Comparison of ENCODE assay signal across 8 cellular contexts in the genomic region with DNA sequence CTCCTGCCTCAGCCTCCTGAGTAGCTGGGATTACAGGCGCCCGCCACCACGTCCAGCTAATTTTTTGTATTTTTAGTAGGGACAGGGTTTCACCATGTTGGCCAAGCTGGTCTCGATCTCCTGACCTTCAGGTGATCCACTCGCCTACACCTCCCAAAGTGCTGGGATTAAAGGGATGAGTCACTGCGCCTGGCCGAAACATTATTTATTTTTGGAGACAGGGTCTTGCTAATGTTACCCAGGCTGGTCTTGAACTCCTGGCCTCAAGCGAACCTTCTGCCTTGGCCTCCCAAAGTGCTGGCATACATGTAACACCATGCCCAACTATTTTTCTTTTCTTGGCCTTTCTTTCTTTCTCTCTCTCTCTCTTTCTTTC. TPM values are rescaled to one million over a fixed set of nuclear protein-coding genes. Genes with fewer than 3 reads are reported as not detected.
DNase-seq lines count a peak whose midpoint lies in the region; ATAC-seq, FAIRE-seq and TF ChIP-seq lines count a peak whose summit lies in the region.
"Not testable (repeated sequence)": the region's sequence is repeated elsewhere in the genome, so short reads cannot be mapped to it uniquely, and the experiment has no call there.

No MANE protein-coding gene starts in this region.

- POLR2A ChIA-PET in activated B cell treated with CpG ODN at 0.5 μM for 24 hours (lab: Charles Lee) = interaction anchor here (0.6 kb wide), 1 partner anchor 110 kb away, joined by 3 read pairs; no protein-coding TSS in a partner anchor
- POLR2A ChIA-PET in endothelial cell of umbilical vein (lab: Charles Lee) = not testable (repeated sequence)

- H3K9me1 ChIP-seq in endothelial cell of umbilical vein (replicated peaks; ENCODE audit: control insufficient read depth, extremely low read depth, insufficient read depth, low read length) = not testable (repeated sequence)

- H3K27ac ChIP-seq in Karpas-422 (ENCODE audit: low read length) = peak overlapping the region; percentile 0; the same call in 1 of the 2 replicates
- not testable (repeated sequence) for H3K27ac ChIP-seq in endothelial cell of umbilical vein (ENCODE audit: insufficient read depth, low read depth, low read length); neural progenitor cell
- peak overlapping the region; percentile 88 to 98 (median 91) for H3K27ac ChIP-seq in upper lobe of left lung

- TF ChIP-seq EP300 in upper lobe of left lung (IDR thresholded peaks at IDR 0.05) = not testable (repeated sequence)

- dilution Hi-C loops in endothelial cell of umbilical vein (cut with MboI; ENCODE audit: extremely low pct_ligation_motif_present, low sequenced_read_pairs) = not testable (repeated sequence)

- not testable (repeated sequence) for TF ChIP-seq POLR2A in endothelial cell of umbilical vein (IDR thresholded peaks at IDR 0.05; ENCODE audit: low read depth, low read length); upper lobe of left lung (IDR thresholded peaks at IDR 0.05)

- H3K4me2 ChIP-seq in Karpas-422 (ENCODE audit: low read depth, low read length, poor library complexity, severe bottlenecking) = peak overlapping the region; percentile 50
- peak overlapping the region; percentile 66 for H3K4me2 ChIP-seq in endothelial cell of umbilical vein (ENCODE audit: insufficient read depth, low read length)
- peak overlapping the region; percentile 92 for H3K4me2 ChIP-seq in neural progenitor cell

- 63 to 74% methylated on average over 8 of the region's 8 CpGs for WGBS in upper lobe of left lung, 2 donors

- H3K4me3 Mint-ChIP-seq in Calu3 (ENCODE audit: low read depth, unreplicated experiment) (peak overlapping the region; percentile 87), activated B cell treated with CpG ODN at 0.5 μM for 24 hours (peak overlapping the region; percentile 35)
- not testable (repeated sequence) for H3K4me3 Mint-ChIP-seq in neural progenitor cell

- TF ChIP-seq CTCF in Calu3 (IDR thresholded peaks at IDR 0.05; ENCODE audit: unreplicated experiment); activated B cell treated with CpG ODN at 0.5 μM for 24 hours (IDR thresholded peaks at IDR 0.05); endothelial cell of umbilical vein (IDR thresholded peaks at IDR 0.05; ENCODE audit: extremely low read depth in 1 of 2, insufficient read depth in 1 of 2, low read depth in 1 of 2, low read length in 2 of 2); neural progenitor cell (IDR thresholded peaks at IDR 0.05); upper lobe of left lung (IDR thresholded peaks at IDR 0.05): not testable (repeated sequence)

- BruUV-seq in Calu3 (replicated peaks; lab: Mats Ljungman, UMichigan); endothelial cell of umbilical vein (replicated peaks; lab: Mats Ljungman, UMichigan): not testable (repeated sequence)

- FAIRE-seq in endothelial cell of umbilical vein (lab: Jason Lieb, UNC) = peak; percentile 64

- H3K4me3 ChIP-seq in Karpas-422 (ENCODE audit: low read length) = peak overlapping the region; percentile 98; the same call in 1 of the 2 replicates
- peak overlapping the region; percentile 99 for H3K4me3 ChIP-seq in adipocyte (ENCODE audit: low read length)
- not testable (repeated sequence) for H3K4me3 ChIP-seq in endothelial cell of umbilical vein (replicated peaks in 1 of 3; ENCODE audit: insufficient read depth in 1 of 3, low read depth in 1 of 3, low read length in 3 of 3); neural progenitor cell
- H3K4me3 ChIP-seq in iPS-18c (ENCODE audit: insufficient read depth, low read depth, low read length) = peak overlapping the region; percentile 16; the same call in 1 of the 2 replicates
- peak overlapping the region in 3 of 4 donors; percentile 99 to 100 (median 99) for H3K4me3 ChIP-seq in upper lobe of left lung

- CTCF ChIA-PET in Calu3 (lab: Charles Lee); activated B cell treated with CpG ODN at 0.5 μM for 24 hours (lab: Charles Lee): not testable (repeated sequence)
- CTCF ChIA-PET in endothelial cell of umbilical vein (lab: Charles Lee) = interaction anchor here (1.5 kb wide), 1 partner anchor 33 kb away, joined by 4 read pairs; no protein-coding TSS in a partner anchor

- peaks cover 53% of the 10 kb centered on the region for H3K36me3 Mint-ChIP-seq in Calu3 (ENCODE audit: insufficient read depth, unreplicated experiment)
- not testable (repeated sequence) for H3K36me3 Mint-ChIP-seq in activated B cell treated with CpG ODN at 0.5 μM for 24 hours (ENCODE audit: low read depth); neural progenitor cell

- not testable (repeated sequence) for H3K9me3 ChIP-seq in Karpas-422 (ENCODE audit: low read length); adipocyte (ENCODE audit: control insufficient read depth, low read length); endothelial cell of umbilical vein (replicated peaks; ENCODE audit: control insufficient read depth, insufficient read depth, low read length); iPS-18c (ENCODE audit: control insufficient read depth, insufficient read depth, low read length); neural progenitor cell (ENCODE audit: low read depth); upper lobe of left lung

- H3K79me2 ChIP-seq in Karpas-422 (ENCODE audit: low read length) (peaks cover 79% of the 10 kb centered on the region), endothelial cell of umbilical vein (ENCODE audit: control insufficient read depth, insufficient read depth, low read length) (peaks cover 79% of the 10 kb centered on the region), neural progenitor cell (ENCODE audit: low read depth) (peaks cover 81% of the 10 kb centered on the region)

- H3K27ac Mint-ChIP-seq in Calu3 (ENCODE audit: unreplicated experiment) (peak overlapping the region; percentile 80), activated B cell treated with CpG ODN at 0.5 μM for 24 hours (peak overlapping the region; percentile 78)
- not testable (repeated sequence) for H3K27ac Mint-ChIP-seq in neural progenitor cell

- intact Hi-C loops in Calu3 (cut with micrococcal nuclease; ENCODE audit: unreplicated experiment); endothelial cell of umbilical vein (cut with micrococcal nuclease): not testable (repeated sequence)
- intact Hi-C loops in activated B cell treated with CpG ODN at 0.5 μM for 24 hours (cut with micrococcal nuclease) = loop anchor here (5.0 kb wide), 1 partner anchor 36 kb away; no protein-coding TSS in a partner anchor

- H3K4me1 ChIP-seq in Karpas-422 (ENCODE audit: low read length) (peaks cover 56% of the 10 kb centered on the region), adipocyte (ENCODE audit: control insufficient read depth, insufficient read depth, low read length) (peaks cover 55% of the 10 kb centered on the region), endothelial cell of umbilical vein (ENCODE audit: control insufficient read depth, extremely low read depth, insufficient read depth, low read length) (peaks cover 22% of the 10 kb centered on the region), neural progenitor cell (peaks cover 23% of the 10 kb centered on the region), upper lobe of left lung (peaks cover 55 to 75% (median 71%) of the 10 kb centered on the region in 4 donors)

- not testable (repeated sequence) for ATAC-seq in activated B cell treated with CpG ODN at 0.5 μM for 24 hours (ENCODE audit: low read depth); upper lobe of left lung (ENCODE audit: low FRiP score in 2 of 2)

- not testable (repeated sequence) for H3K9me2 ChIP-seq in Karpas-422 (replicated peaks; ENCODE audit: insufficient read depth, low read length)

- H3F3A ChIP-seq in neural progenitor cell (ENCODE audit: low read depth) = peaks cover 22% of the 10 kb centered on the region

- not testable (repeated sequence) for H3K9me3 Mint-ChIP-seq in Calu3 (ENCODE audit: low read depth, unreplicated experiment); activated B cell treated with CpG ODN at 0.5 μM for 24 hours; neural progenitor cell

- not testable (repeated sequence) for H3K36me3 ChIP-seq in Karpas-422 (ENCODE audit: insufficient read depth, low read length); adipocyte (ENCODE audit: control insufficient read depth, insufficient read depth, low read length, severe bottlenecking); endothelial cell of umbilical vein (ENCODE audit: control insufficient read depth in 2 of 2, extremely low read depth in 1 of 2, insufficient read depth in 2 of 2, low read length in 2 of 2); neural progenitor cell; upper lobe of left lung

- H3K27me3 ChIP-seq in Karpas-422 (ENCODE audit: low read length); adipocyte (replicated peaks; ENCODE audit: control insufficient read depth, insufficient read depth, low read length); endothelial cell of umbilical vein (ENCODE audit: control insufficient read depth in 2 of 2, insufficient read depth in 2 of 2, low read length in 2 of 2); neural progenitor cell; upper lobe of left lung: not testable (repeated sequence)

- H2AFZ ChIP-seq in Karpas-422 (ENCODE audit: low read length); endothelial cell of umbilical vein (ENCODE audit: low read depth, low read length); neural progenitor cell (replicated peaks): not testable (repeated sequence)

- H3K9ac ChIP-seq in Karpas-422 (ENCODE audit: low read length) = peak overlapping the region; percentile 100; the same call in 1 of the 2 replicates
- not testable (repeated sequence) for H3K9ac ChIP-seq in adipocyte (ENCODE audit: low read length); endothelial cell of umbilical vein (replicated peaks; ENCODE audit: extremely low read depth, insufficient read depth, low read length); neural progenitor cell

- H3K4me1 Mint-ChIP-seq in Calu3 (ENCODE audit: low read depth, unreplicated experiment) (peaks cover 37% of the 10 kb centered on the region), activated B cell treated with CpG ODN at 0.5 μM for 24 hours (peaks cover 69% of the 10 kb centered on the region), neural progenitor cell (peaks cover 33% of the 10 kb centered on the region)

- not testable (repeated sequence) for H3K27me3 Mint-ChIP-seq in Calu3 (ENCODE audit: unreplicated experiment); activated B cell treated with CpG ODN at 0.5 μM for 24 hours; neural progenitor cell (ENCODE audit: insufficient read depth, low read depth)

- H4K20me1 ChIP-seq in Karpas-422 (ENCODE audit: insufficient read depth, low read depth, low read length) (peaks cover 67% of the 10 kb centered on the region), neural progenitor cell (ENCODE audit: low read depth) (peaks cover 68% of the 10 kb centered on the region)
- not testable (repeated sequence) for H4K20me1 ChIP-seq in endothelial cell of umbilical vein (replicated peaks; ENCODE audit: control insufficient read depth, extremely low read depth, insufficient read depth, low read length)

- DNase-seq in Calu3; Karpas-422; activated B cell treated with CpG ODN at 0.5 μM for 24 hours; adipocyte (ENCODE audit: low read depth); endothelial cell of umbilical vein (ENCODE audit: low read depth, low spot score); neural progenitor cell (ENCODE audit: low spot score); upper lobe of left lung: not testable (repeated sequence)

RNA-seq across cellular contexts. Expression of a gene that starts 2.9 kb away (rescaled TPM):
- total RNA-seq in Calu3 (2022) = 391 and 446 TPM in 2 replicates
- total RNA-seq in Karpas-422 (2014; rRNA removed; shearing (Covaris generic); ENCODE audit: low replicate concordance) = 377 and 455 TPM in 2 replicates
- total RNA-seq in activated B cell treated with CpG ODN at 0.5 μM for 24 hours = 154 TPM in 2 replicates
- total RNA-seq in endothelial cell of umbilical vein = 510 and 586 TPM in 2 replicates
- 287 and 288 TPM in 2 replicates for polyA plus RNA-seq in endothelial cell of umbilical vein
- polyA plus RNA-seq in endothelial cell of umbilical vein (2011; cell fraction: cytosol; rRNA removed) = 268 and 345 TPM in 2 replicates
- polyA plus RNA-seq in endothelial cell of umbilical vein (2011; cell fraction: nucleus; rRNA removed) = 184 and 232 TPM in 2 replicates
- polyA plus RNA-seq in endothelial cell of umbilical vein (2012) = 369 and 460 TPM in 2 replicates
- 228 and 298 TPM in 2 replicates for polyA minus RNA-seq in endothelial cell of umbilical vein
- 446 TPM for polyA minus RNA-seq in endothelial cell of umbilical vein (2011; cell fraction: cytosol; rRNA and poly(A)+ RNA removed)
- polyA minus RNA-seq in endothelial cell of umbilical vein (2011; cell fraction: nucleus; rRNA and poly(A)+ RNA removed) = 75.3 and 101 TPM in 2 replicates
- total RNA-seq in neural progenitor cell (ENCODE audit: low replicate concordance) = 292 and 555 TPM in 2 replicates
- total RNA-seq in upper lobe of left lung = 100 to 1,000 TPM; 402 to 605 (median 482) TPM
